Comparison of ENCODE assay signal across 13 cellular contexts in genomic region chr18:56789889-56790180, GRCh38.
DNase-seq lines count a peak whose midpoint lies in the region; ATAC-seq, FAIRE-seq and TF ChIP-seq lines count a peak whose summit lies in the region.
"Had no signal": no experiment of that assay in that cellular context is flagged by ENCODE, and none has a peak within 500 bp of the region (broad histone marks: within the 10 kb centered on the region; RNA-seq: fewer than 3 reads in every experiment).

No MANE protein-coding gene starts in this region.

- POLR2A ChIA-PET in Panc1 (lab: Charles Lee) = no interaction called here

- H3K36me3 ChIP-seq in left ventricle myocardium inferior = peaks cover 13% of the 10 kb centered on the region
- no peaks in the 10 kb centered on the region for H3K36me3 ChIP-seq in Panc1 (ENCODE audit: control insufficient read depth, insufficient read depth, low read length)

- H3K9me3 ChIP-seq in left ventricle myocardium inferior (replicated peaks) = no peaks in the 10 kb centered on the region
- H3K9me3 ChIP-seq in Panc1 (ENCODE audit: control insufficient read depth, insufficient read depth, low read depth, low read length) = no peaks in the 10 kb centered on the region

- H3K4me1 ChIP-seq in left ventricle myocardium inferior (peaks cover 4% of the 10 kb centered on the region), Panc1 (ENCODE audit: control insufficient read depth, insufficient read depth, low read length) (no peaks in the 10 kb centered on the region)

- H3K4me3 ChIP-seq in left ventricle myocardium inferior (no peak overlapping the region), Panc1 (ENCODE audit: low read depth in 2 of 2, low read length in 2 of 2) (no peak overlapping the region)
- H3K4me3 ChIP-seq: GM23338 had no signal

- CTCF ChIA-PET in Panc1 (lab: Charles Lee) = no interaction called here

- BruUV-seq in Panc1 (replicated peaks; lab: Mats Ljungman, UMichigan) = no TSS peak

- H3K27me3 ChIP-seq in left ventricle myocardium inferior (ENCODE audit: low read depth) (no peaks in the 10 kb centered on the region), Panc1 (ENCODE audit: control insufficient read depth, insufficient read depth, low read length) (no peaks in the 10 kb centered on the region)

- in situ Hi-C loops in Panc1 (cut with HindIII; ENCODE audit: low pct_unique_long_range_greater_than_20kb, low sequenced_read_pairs) = no loop called here

- intact Hi-C loops in left ventricle myocardium inferior (cut with micrococcal nuclease) = no loop called here
- intact Hi-C loops in cardiac septum (cut with DNase I) = no loop called here
- intact Hi-C loops in Panc1 (cut with micrococcal nuclease; ENCODE audit: unreplicated experiment) = loop anchor here (10.0 kb wide), 1 partner anchor 645 kb away; the partner anchor contains the start of gene ONECUT2

- no peak for TF ChIP-seq CTCF in left ventricle myocardium inferior (IDR thresholded peaks at IDR 0.05; ENCODE audit: borderline replicate concordance)
- peak; percentile 21; the same call in 1 of the 2 replicates for TF ChIP-seq CTCF in Panc1 (IDR thresholded peaks at IDR 0.05)

- DNase-seq in left ventricle myocardium inferior (no peak), cardiac septum (ENCODE audit: low spot score) (no peak), Panc1 (ENCODE audit: low read depth, low spot score) (no peak), NCI-H510A treated with DMSO at 0.1 percent for 48 hours (lab: John Stamatoyannopoulos, UW) (no peak)
- DNase-seq: CD8-positive, alpha-beta T cell; GF-D8; NCI-H1105 treated with DMSO at 0.1 percent for 48 hours; NCI-H2029 had no signal

- FAIRE-seq in islet of Langerhans (lab: Jason Lieb, UNC) = peak; percentile 64

- H3K27ac ChIP-seq in left ventricle myocardium inferior (replicated peaks) (peak overlapping the region; percentile 81), Panc1 (ENCODE audit: low read length) (no peak overlapping the region)

- ATAC-seq in Panc1 (no peak), GM19324 (IDR thresholded peaks at IDR 0.05; ENCODE audit: low FRiP score, unreplicated experiment) (no peak), GM21528 (IDR thresholded peaks at IDR 0.05; ENCODE audit: low FRiP score, unreplicated experiment) (no peak)
- ATAC-seq in activated CD4-positive, CD25-positive, alpha-beta regulatory T cell treated with anti-CD3 and anti-CD28 coated beads, Interleukin-2, amount 50 U/mL, for 24 hours = no peak
- ATAC-seq: CD8-positive, alpha-beta T cell had no signal
